ENCODE assay signal across 1 cellular context in the genomic region with DNA sequence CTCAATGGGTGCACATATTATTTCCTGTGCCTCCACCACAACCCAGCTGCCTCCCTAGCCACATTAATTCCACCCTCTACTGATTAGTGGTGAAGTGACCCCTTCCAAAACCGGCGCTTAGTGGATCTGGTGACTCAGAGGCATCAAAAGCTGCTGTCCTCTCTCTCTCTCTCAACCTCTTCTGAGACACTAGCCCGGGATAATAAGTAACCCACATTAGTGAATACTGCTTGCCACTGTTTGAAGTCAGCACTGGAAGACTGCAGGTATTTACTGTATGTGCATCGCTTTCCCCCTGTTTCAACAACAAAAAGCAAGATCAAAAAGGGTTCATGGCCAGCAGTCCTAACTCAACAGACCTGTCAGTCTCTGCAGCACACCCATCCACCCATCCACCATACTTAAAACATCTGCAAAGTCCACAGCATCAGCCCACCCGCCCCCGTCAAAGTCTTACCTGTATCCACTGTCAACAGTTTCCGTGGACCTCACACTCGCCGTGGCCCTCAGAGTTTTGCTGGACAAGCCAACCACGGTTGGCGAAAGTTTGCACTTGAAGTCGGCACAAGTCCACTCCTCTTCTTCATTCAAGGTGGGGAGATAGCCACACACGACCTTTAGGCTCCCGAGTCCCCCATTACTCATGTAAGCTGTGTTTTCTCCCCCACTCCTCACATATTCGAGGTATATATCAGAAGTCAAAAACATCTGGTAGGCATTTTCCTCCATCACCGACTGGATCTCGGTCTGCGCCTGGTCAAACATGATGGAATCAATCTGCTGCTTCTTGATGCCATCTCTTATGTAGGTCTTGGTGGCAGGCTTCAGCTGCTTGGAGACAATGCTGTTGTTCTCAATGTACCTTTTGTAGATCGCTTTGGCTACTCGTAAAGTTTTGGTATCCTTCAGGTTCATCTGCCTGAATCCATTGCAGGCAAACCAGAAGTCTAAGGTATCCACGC.
TF ChIP-seq lines count a peak whose summit lies in the region.

No MANE protein-coding gene starts in this region.

TF ChIP-seq in SK-N-SH, 30 proteins besides CTCF, POLR2A, EP300 and RAD21:
- TF ChIP-seq MAX (IDR thresholded peaks at IDR 0.05; ENCODE audit: low read depth) (no peak), JUND (IDR thresholded peaks at IDR 0.05) (no peak)
